In genomic region chr11:77083553-77084245, GRCh38 we compare ENCODE assay signal across 19 cellular contexts. TPM values are rescaled to one million over a fixed set of nuclear protein-coding genes. Genes with fewer than 3 reads are reported as not detected.
DNase-seq lines count a peak whose midpoint lies in the region; ATAC-seq and TF ChIP-seq lines count a peak whose summit lies in the region.
"Had no signal": no experiment of that assay in that cellular context is flagged by ENCODE, and none has a peak within 500 bp of the region (broad histone marks: within the 10 kb centered on the region; RNA-seq: fewer than 3 reads in every experiment).

No MANE protein-coding gene starts in this region.

- intact Hi-C loops in activated T-helper 2 cell treated with anti-CD3 and anti-CD28 coated beads, Interferon-gamma antibody, Interleukin-2, Interleukin-4, amounts not matched to agents 10 μg/mL and 5 μg/mL and 100 μg/mL, durations not matched to agents 14 hours and 24 hours and 36 hours (cut with micrococcal nuclease) = no loop called here
- intact Hi-C loops in lower lobe of right lung (cut with DNase I) = no loop called here

- peak overlapping the region; percentile 98 for H3K27ac Mint-ChIP-seq in activated naive CD4-positive, alpha-beta T cell treated with anti-CD3 and anti-CD28 coated beads, Interleukin-2, amount 50 U/mL, for 24 hours
- H3K27ac Mint-ChIP-seq in activated T-helper 2 cell treated with anti-CD3 and anti-CD28 coated beads, Interferon-gamma antibody, Interleukin-2, Interleukin-4, amounts not matched to agents 10 μg/mL and 5 μg/mL and 100 μg/mL, durations not matched to agents 14 hours and 24 hours and 36 hours = peak overlapping the region; percentile 38
- H3K27ac Mint-ChIP-seq in stimulated activated effector memory CD8-positive, alpha-beta T cell treated with anti-CD3 and anti-CD28 coated beads, Interleukin-12 subunit alpha, Interleukin-12 subunit beta, amount 100 ng/mL, for 72 hours = peak overlapping the region; percentile 96

- peaks cover 1% of the 10 kb centered on the region for H3K36me3 Mint-ChIP-seq in activated naive CD4-positive, alpha-beta T cell treated with anti-CD3 and anti-CD28 coated beads, Interleukin-2, amount 50 U/mL, for 24 hours
- no peaks in the 10 kb centered on the region for H3K36me3 Mint-ChIP-seq in activated T-helper 2 cell treated with anti-CD3 and anti-CD28 coated beads, Interferon-gamma antibody, Interleukin-2, Interleukin-4, amounts not matched to agents 10 μg/mL and 5 μg/mL and 100 μg/mL, durations not matched to agents 14 hours and 24 hours and 36 hours (ENCODE audit: low read depth)
- peaks cover 6% of the 10 kb centered on the region for H3K36me3 Mint-ChIP-seq in stimulated activated effector memory CD8-positive, alpha-beta T cell treated with anti-CD3 and anti-CD28 coated beads, Interleukin-12 subunit alpha, Interleukin-12 subunit beta, amount 100 ng/mL, for 72 hours

- no peaks in the 10 kb centered on the region for H3K9me3 ChIP-seq in lower lobe of right lung
- H3K9me3 ChIP-seq: upper lobe of left lung had no signal

- no peaks in the 10 kb centered on the region for H3K9me3 Mint-ChIP-seq in activated naive CD4-positive, alpha-beta T cell treated with anti-CD3 and anti-CD28 coated beads, Interleukin-2, amount 50 U/mL, for 24 hours
- H3K9me3 Mint-ChIP-seq in activated T-helper 2 cell treated with anti-CD3 and anti-CD28 coated beads, Interferon-gamma antibody, Interleukin-2, Interleukin-4, amounts not matched to agents 10 μg/mL and 5 μg/mL and 100 μg/mL, durations not matched to agents 14 hours and 24 hours and 36 hours = no peaks in the 10 kb centered on the region
- H3K9me3 Mint-ChIP-seq in stimulated activated effector memory CD8-positive, alpha-beta T cell treated with anti-CD3 and anti-CD28 coated beads, Interleukin-12 subunit alpha, Interleukin-12 subunit beta, amount 100 ng/mL, for 72 hours = no peaks in the 10 kb centered on the region

- peaks cover 16% of the 10 kb centered on the region for H3K4me1 ChIP-seq in lower lobe of right lung
- H3K4me1 ChIP-seq: foreskin keratinocyte had no signal

- no peak overlapping the region for H3K4me3 Mint-ChIP-seq in activated naive CD4-positive, alpha-beta T cell treated with anti-CD3 and anti-CD28 coated beads, Interleukin-2, amount 50 U/mL, for 24 hours
- no peak overlapping the region for H3K4me3 Mint-ChIP-seq in activated T-helper 2 cell treated with anti-CD3 and anti-CD28 coated beads, Interferon-gamma antibody, Interleukin-2, Interleukin-4, amounts not matched to agents 10 μg/mL and 5 μg/mL and 100 μg/mL, durations not matched to agents 14 hours and 24 hours and 36 hours (ENCODE audit: low read depth)
- H3K4me3 Mint-ChIP-seq in stimulated activated effector memory CD8-positive, alpha-beta T cell treated with anti-CD3 and anti-CD28 coated beads, Interleukin-12 subunit alpha, Interleukin-12 subunit beta, amount 100 ng/mL, for 72 hours = no peak overlapping the region

- H3K4me3 ChIP-seq in lower lobe of right lung = no peak overlapping the region
- H3K4me3 ChIP-seq: psoas muscle, upper lobe of left lung had no signal

- H3K27ac ChIP-seq in lower lobe of right lung = peak overlapping the region; percentile 65
- H3K27ac ChIP-seq: foreskin keratinocyte, HL-60, psoas muscle, RWPE1 had no signal

- no peak for TF ChIP-seq CTCF in lower lobe of right lung (IDR thresholded peaks at IDR 0.05)

- H3K4me1 Mint-ChIP-seq in activated naive CD4-positive, alpha-beta T cell treated with anti-CD3 and anti-CD28 coated beads, Interleukin-2, amount 50 U/mL, for 24 hours = peaks cover 21% of the 10 kb centered on the region
- peaks cover 9% of the 10 kb centered on the region for H3K4me1 Mint-ChIP-seq in activated T-helper 2 cell treated with anti-CD3 and anti-CD28 coated beads, Interferon-gamma antibody, Interleukin-2, Interleukin-4, amounts not matched to agents 10 μg/mL and 5 μg/mL and 100 μg/mL, durations not matched to agents 14 hours and 24 hours and 36 hours (ENCODE audit: low read depth)
- H3K4me1 Mint-ChIP-seq in stimulated activated effector memory CD8-positive, alpha-beta T cell treated with anti-CD3 and anti-CD28 coated beads, Interleukin-12 subunit alpha, Interleukin-12 subunit beta, amount 100 ng/mL, for 72 hours = peaks cover 34% of the 10 kb centered on the region

- ATAC-seq in lower lobe of right lung (no peak), GM21360 (IDR thresholded peaks at IDR 0.05; ENCODE audit: unreplicated experiment) (no peak)
- no peak for ATAC-seq in stimulated activated effector memory CD8-positive, alpha-beta T cell treated with anti-CD3 and anti-CD28 coated beads, Interleukin-12 subunit alpha, Interleukin-12 subunit beta, amount 100 ng/mL, for 72 hours
- ATAC-seq: foreskin keratinocyte had no signal

- H3K36me3 ChIP-seq in lower lobe of right lung = no peaks in the 10 kb centered on the region
- H3K36me3 ChIP-seq: upper lobe of left lung had no signal

- no peaks in the 10 kb centered on the region for H3K27me3 ChIP-seq in lower lobe of right lung (ENCODE audit: low read depth)
- H3K27me3 ChIP-seq: foreskin keratinocyte, upper lobe of left lung had no signal

- DNase-seq in activated naive CD4-positive, alpha-beta T cell treated with Interleukin-2 at 50 U/mL for 16 hours = no peak
- DNase-seq in activated T-helper 2 cell treated with anti-CD3 and anti-CD28 coated beads, Interferon-gamma antibody, Interleukin-2, Interleukin-4, amounts not matched to agents 10 μg/mL and 5 μg/mL and 100 μg/mL, durations not matched to agents 14 hours and 24 hours and 36 hours (ENCODE audit: low spot score) = no peak
- DNase-seq in lower lobe of right lung (no peak), AG08395 (ENCODE audit: low spot score) (no peak)
- no peak for DNase-seq in stimulated activated effector memory CD8-positive, alpha-beta T cell treated with anti-CD3 and anti-CD28 coated beads, Interleukin-12 subunit alpha, Interleukin-12 subunit beta, amount 100 ng/mL, for 72 hours (ENCODE audit: low spot score in 2 of 2)
- no peak for DNase-seq in central memory CD4-positive, alpha-beta T cell
- DNase-seq: anterior cingulate cortex, DMS153, foreskin keratinocyte, HCEC 1CT, midbrain, NCI-H1930, NCI-H774 had no signal

- H3K27me3 Mint-ChIP-seq in activated naive CD4-positive, alpha-beta T cell treated with anti-CD3 and anti-CD28 coated beads, Interleukin-2, amount 50 U/mL, for 24 hours = no peaks in the 10 kb centered on the region
- no peaks in the 10 kb centered on the region for H3K27me3 Mint-ChIP-seq in activated T-helper 2 cell treated with anti-CD3 and anti-CD28 coated beads, Interferon-gamma antibody, Interleukin-2, Interleukin-4, amounts not matched to agents 10 μg/mL and 5 μg/mL and 100 μg/mL, durations not matched to agents 14 hours and 24 hours and 36 hours (ENCODE audit: low read depth)

RNA-seq across cellular contexts. Expression of gene CAPN5, which starts 16.9 kb away (rescaled TPM):
- total RNA-seq in activated T-helper 2 cell treated with anti-CD3 and anti-CD28 coated beads, Interferon-gamma antibody, Interleukin-2, Interleukin-4, amounts not matched to agents 10 μg/mL and 5 μg/mL and 100 μg/mL, durations not matched to agents 14 hours and 24 hours and 36 hours = 0.32 and 0.55 TPM in 2 replicates
- 7.2 TPM for total RNA-seq in lower lobe of right lung

RNA-seq across cellular contexts. Expression of gene OMP, which starts 18.9 kb away (rescaled TPM):
- not detected in 2 replicates for total RNA-seq in activated T-helper 2 cell treated with anti-CD3 and anti-CD28 coated beads, Interferon-gamma antibody, Interleukin-2, Interleukin-4, amounts not matched to agents 10 μg/mL and 5 μg/mL and 100 μg/mL, durations not matched to agents 14 hours and 24 hours and 36 hours
- not detected for total RNA-seq in lower lobe of right lung
- total RNA-seq: foreskin keratinocyte, psoas muscle had no signal

RNA-seq across cellular contexts. Expression of gene MYO7A, which starts 44.3 kb away (rescaled TPM):
- 0.23 and 0.30 TPM in 2 replicates for total RNA-seq in activated T-helper 2 cell treated with anti-CD3 and anti-CD28 coated beads, Interferon-gamma antibody, Interleukin-2, Interleukin-4, amounts not matched to agents 10 μg/mL and 5 μg/mL and 100 μg/mL, durations not matched to agents 14 hours and 24 hours and 36 hours
- 5.5 TPM for total RNA-seq in lower lobe of right lung

RNA-seq across cellular contexts. Expression of gene B3GNT6, which starts 49.5 kb away (rescaled TPM):
- total RNA-seq in activated T-helper 2 cell treated with anti-CD3 and anti-CD28 coated beads, Interferon-gamma antibody, Interleukin-2, Interleukin-4, amounts not matched to agents 10 μg/mL and 5 μg/mL and 100 μg/mL, durations not matched to agents 14 hours and 24 hours and 36 hours = not detected in 2 replicates
- not detected for total RNA-seq in lower lobe of right lung
- total RNA-seq: foreskin keratinocyte had no signal

Comparison
In these comparisons a context has a peak if more than half of its experiments do, and no peak if none do; other contexts are left out.
1. H3K27ac Mint-ChIP-seq: peak in every context shown above with its lines; median percentile 98 in activated naive CD4-positive, alpha-beta T cell treated with anti-CD3 and anti-CD28 coated beads, Interleukin-2, amount 50 U/mL, for 24 hours; 96 in stimulated activated effector memory CD8-positive, alpha-beta T cell treated with anti-CD3 and anti-CD28 coated beads, Interleukin-12 subunit alpha, Interleukin-12 subunit beta, amount 100 ng/mL, for 72 hours; 38 in activated T-helper 2 cell treated with anti-CD3 and anti-CD28 coated beads, Interferon-gamma antibody, Interleukin-2, Interleukin-4, amounts not matched to agents 10 μg/mL and 5 μg/mL and 100 μg/mL, durations not matched to agents 14 hours and 24 hours and 36 hours.